Comparison of ENCODE assay signal across 16 cellular contexts in the genomic region with DNA sequence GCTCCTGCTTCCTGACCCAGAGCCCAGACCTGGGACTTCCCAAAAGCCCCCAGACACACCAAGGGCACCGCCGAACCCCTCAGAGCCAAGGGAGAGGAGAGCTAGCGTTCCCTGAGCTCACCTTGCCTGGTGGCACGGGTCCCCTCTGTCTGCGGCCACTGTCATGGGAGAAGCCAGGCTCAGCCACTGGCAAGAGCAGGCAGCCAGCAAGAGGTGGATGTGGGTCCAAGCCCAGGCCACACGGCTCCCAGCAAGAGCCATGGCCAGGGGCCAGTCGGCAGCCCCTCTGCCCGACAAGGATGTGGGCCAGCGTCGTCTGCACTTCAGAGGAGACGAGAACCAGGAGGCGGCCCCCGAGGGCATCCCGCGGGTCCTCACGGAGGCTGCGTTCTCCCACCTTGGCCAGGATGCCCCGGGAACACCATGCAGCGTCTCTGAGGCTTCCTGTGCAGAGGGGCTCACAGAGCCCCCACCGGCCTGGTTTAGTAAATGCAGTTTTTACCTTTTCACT. TPM values are rescaled to one million over a fixed set of nuclear protein-coding genes. Genes with fewer than 3 reads are reported as not detected.
DNase-seq lines count a peak whose midpoint lies in the region; ATAC-seq and TF ChIP-seq lines count a peak whose summit lies in the region.
"Had no signal": no experiment of that assay in that cellular context is flagged by ENCODE, and none has a peak within 500 bp of the region (broad histone marks: within the 10 kb centered on the region; RNA-seq: fewer than 3 reads in every experiment).

No MANE protein-coding gene starts in this region.

- H3K9ac ChIP-seq in BLaER1 treated with 17β-estradiol and CSF1 and Interleukin-3, amounts not matched to agents 10 nM and 100 nM = no peak overlapping the region

- in situ Hi-C loops in GM13977 (cut with MboI; ENCODE audit: low pct_unique_long_range_greater_than_20kb, low sequenced_read_pairs, unreplicated experiment) = no loop called here

- no peak overlapping the region for H3K4me3 ChIP-seq in BLaER1 treated with 17β-estradiol and CSF1 and Interleukin-3, amounts not matched to agents 10 nM and 100 nM
- no peak overlapping the region for H3K4me3 ChIP-seq in naive thymus-derived CD4-positive, alpha-beta T cell (ENCODE audit: low read length)
- H3K4me3 ChIP-seq in thyroid gland (replicated peaks in 1 of 3) (no peak overlapping the region), upper lobe of right lung (no peak overlapping the region)

- POLR2A ChIA-PET in naive thymus-derived CD4-positive, alpha-beta T cell (lab: Charles Lee) = interaction anchor here (1.2 to 5.3 kb wide), 2 partner anchors 9 to 11 kb away, joined by 3 to 32 read pairs; no protein-coding TSS in a partner anchor

- H3K4me1 Mint-ChIP-seq in brain = peaks cover 33% of the 10 kb centered on the region
- H3K4me1 Mint-ChIP-seq in naive thymus-derived CD4-positive, alpha-beta T cell = peaks cover 4 to 21% (median 9%) of the 10 kb centered on the region in 7 donors

- peaks cover 33% of the 10 kb centered on the region for H3K36me3 Mint-ChIP-seq in brain
- peaks cover 0 to 18% (median 4%) of the 10 kb centered on the region in 5 donors for H3K36me3 Mint-ChIP-seq in naive thymus-derived CD4-positive, alpha-beta T cell

- CTCF ChIA-PET in naive thymus-derived CD4-positive, alpha-beta T cell (lab: Charles Lee) = interaction anchor here (1.0 to 1.4 kb wide), 2 partner anchors 20 to 22 kb away, joined by 3 to 4 read pairs; no protein-coding TSS in a partner anchor

- peaks cover 5 to 22% (median 19%) of the 10 kb centered on the region in 11 experiments; a peak in 21 of 22 replicates for H3K9me3 ChIP-seq in BLaER1 treated with 17β-estradiol and CSF1 and Interleukin-3, amounts not matched to agents 10 nM and 100 nM (replicated peaks in 1 of 11)
- peaks cover 0 to 4% (median 0%) of the 10 kb centered on the region in 3 experiments for H3K9me3 ChIP-seq in naive thymus-derived CD4-positive, alpha-beta T cell (ENCODE audit: control insufficient read depth in 2 of 3, low read length in 3 of 3)
- H3K9me3 ChIP-seq in thyroid gland (no peaks in the 10 kb centered on the region), upper lobe of right lung (no peaks in the 10 kb centered on the region)
- H3K9me3 ChIP-seq: sigmoid colon had no signal

- peaks cover 20 to 47% (median 35%) of the 10 kb centered on the region in 10 experiments for H3K4me1 ChIP-seq in BLaER1 treated with 17β-estradiol and CSF1 and Interleukin-3, amounts not matched to agents 10 nM and 100 nM
- peaks cover 11 to 14% of the 10 kb centered on the region in 2 donors for H3K4me1 ChIP-seq in naive thymus-derived CD4-positive, alpha-beta T cell (ENCODE audit: control insufficient read depth in 2 of 2, insufficient read depth in 2 of 2, low read length in 2 of 2)
- H3K4me1 ChIP-seq in thyroid gland = peaks cover 23 to 25% of the 10 kb centered on the region in 2 donors
- H3K4me1 ChIP-seq in upper lobe of right lung = peaks cover 21% of the 10 kb centered on the region

- H3K27me3 ChIP-seq in BLaER1 treated with 17β-estradiol and CSF1 and Interleukin-3, amounts not matched to agents 10 nM and 100 nM = no peaks in the 10 kb centered on the region; a peak in 1 of 22 replicates
- H3K27me3 ChIP-seq in naive thymus-derived CD4-positive, alpha-beta T cell (ENCODE audit: control insufficient read depth in 2 of 2, insufficient read depth in 2 of 2, low read length in 2 of 2) = no peaks in the 10 kb centered on the region
- no peaks in the 10 kb centered on the region for H3K27me3 ChIP-seq in thyroid gland
- H3K27me3 ChIP-seq in upper lobe of right lung = no peaks in the 10 kb centered on the region

- DNase-seq in D341Med (ENCODE audit: low spot score) (peak; percentile 20), GM13977 (ENCODE audit: low spot score) (no peak), thyroid gland (no peak), upper lobe of right lung (no peak), NCI-H187 treated with DMSO at 0.1 percent for 48 hours (lab: John Stamatoyannopoulos, UW) (no peak)
- no peak for DNase-seq in naive thymus-derived CD4-positive, alpha-beta T cell
- DNase-seq: activated CD8-positive, alpha-beta T cell treated with anti-CD3 and anti-CD28 coated beads, Interleukin-2, amount 10 ng/mL, durations not matched to agents 7 days and 5 days; dermis blood vessel endothelial cell; KG1; NCI-H146; NCI-H524; RPMI8226; sigmoid colon; T1000 had no signal

- 75 to 90% methylated on average over 4 to 17 of the region's 20 CpGs for WGBS in thyroid gland, 2 donors

- peaks cover 12 to 14% (median 13%) of the 10 kb centered on the region in 11 experiments for H3K36me3 ChIP-seq in BLaER1 treated with 17β-estradiol and CSF1 and Interleukin-3, amounts not matched to agents 10 nM and 100 nM
- H3K36me3 ChIP-seq in naive thymus-derived CD4-positive, alpha-beta T cell (ENCODE audit: control insufficient read depth in 2 of 3, insufficient read depth in 3 of 3, low read length in 3 of 3) = peaks cover 0 to 14% (median 8%) of the 10 kb centered on the region in 3 experiments
- peaks cover 0 to 4% of the 10 kb centered on the region in 2 donors for H3K36me3 ChIP-seq in thyroid gland
- H3K36me3 ChIP-seq in upper lobe of right lung = peaks cover 14% of the 10 kb centered on the region

- peak overlapping the region in 9 of 11 experiments; percentile 76 to 99 (median 93); a peak in 15 of 22 replicates for H3K4me2 ChIP-seq in BLaER1 treated with 17β-estradiol and CSF1 and Interleukin-3, amounts not matched to agents 10 nM and 100 nM

- intact Hi-C loops in naive thymus-derived CD4-positive, alpha-beta T cell (cut with micrococcal nuclease) = no loop called here
- intact Hi-C loops in thyroid gland (cut with DNase I) (no loop called here), upper lobe of right lung (cut with DNase I) (no loop called here)

- H4K20me1 ChIP-seq in BLaER1 treated with 17β-estradiol and CSF1 and Interleukin-3, amounts not matched to agents 10 nM and 100 nM = peaks cover 16 to 27% (median 22%) of the 10 kb centered on the region in 11 experiments; a peak in 21 of 22 replicates

- H3K27ac ChIP-seq in BLaER1 treated with 17β-estradiol and CSF1 and Interleukin-3, amounts not matched to agents 10 nM and 100 nM = no peak overlapping the region
- no peak overlapping the region for H3K27ac ChIP-seq in naive thymus-derived CD4-positive, alpha-beta T cell (ENCODE audit: low read depth, low read length)
- no peak overlapping the region for H3K27ac ChIP-seq in thyroid gland
- H3K27ac ChIP-seq in upper lobe of right lung = no peak overlapping the region
- H3K27ac ChIP-seq: sigmoid colon had no signal

- TF ChIP-seq CTCF in brain (conservative IDR thresholded peaks at IDR 0.05) (peak in 1 of 2 experiments; percentile 24), GM13977 (IDR thresholded peaks at IDR 0.05; ENCODE audit: extremely low read depth, insufficient read depth, missing control alignments) (no peak), thyroid gland (IDR thresholded peaks at IDR 0.05) (no peak), upper lobe of right lung (IDR thresholded peaks at IDR 0.05) (no peak)

- H3K9me3 Mint-ChIP-seq in brain = peaks cover 0 to 5% (median 3%) of the 10 kb centered on the region in 5 experiments
- H3K9me3 Mint-ChIP-seq in naive thymus-derived CD4-positive, alpha-beta T cell = peaks cover 0 to 13% (median 5%) of the 10 kb centered on the region in 11 donors

- ATAC-seq in naive thymus-derived CD4-positive, alpha-beta T cell = no peak
- ATAC-seq in upper lobe of right lung = no peak
- ATAC-seq: activated CD8-positive, alpha-beta T cell treated with anti-CD3 and anti-CD28 coated beads, Interleukin-2, amount 10 ng/mL, durations not matched to agents 7 days and 5 days had no signal

- peak overlapping the region in 4 of 5 experiments; percentile 74 to 80 (median 78) for H3K27ac Mint-ChIP-seq in brain
- peak overlapping the region in 2 of 9 donors; percentile 13 to 66 for H3K27ac Mint-ChIP-seq in naive thymus-derived CD4-positive, alpha-beta T cell

- no peaks in the 10 kb centered on the region for H3K27me3 Mint-ChIP-seq in brain
- peaks cover 0 to 23% (median 1%) of the 10 kb centered on the region in 5 donors for H3K27me3 Mint-ChIP-seq in naive thymus-derived CD4-positive, alpha-beta T cell

- H3K4me3 Mint-ChIP-seq in brain = peak overlapping the region; percentile 78 to 88 (median 85)
- peak overlapping the region in 7 of 10 donors; percentile 29 to 89 (median 65) for H3K4me3 Mint-ChIP-seq in naive thymus-derived CD4-positive, alpha-beta T cell

- TF ChIP-seq POLR2A in thyroid gland (IDR thresholded peaks at IDR 0.05) = no peak

RNA-seq across cellular contexts. Expression of gene PPDPF, which starts 2.2 kb away (rescaled TPM):
- 1,213 TPM for polyA plus RNA-seq in brain (ENCODE audit: insufficient read depth, low read depth, low replicate concordance)
- total RNA-seq in naive thymus-derived CD4-positive, alpha-beta T cell = 100 to 1,000 TPM; 138 to 225 (median 184) TPM
- polyA plus RNA-seq in naive thymus-derived CD4-positive, alpha-beta T cell = 10 to 100 TPM; 67.7 to 83.1 TPM
- 100 to 1,000 TPM in 3 of 4 donors, 10 to 100 TPM in 1; 82.0 to 226 (median 146) TPM for total RNA-seq in thyroid gland
- total RNA-seq in upper lobe of right lung = 355 TPM

RNA-seq across cellular contexts. Expression of gene PTK6, which starts 18.8 kb away (rescaled TPM):
- 0.93 TPM for polyA plus RNA-seq in brain (ENCODE audit: insufficient read depth, low read depth, low replicate concordance)
- under 1 TPM in 4 of 5 experiments, not detected in 1; 0.19 to 0.96 (median 0.62) TPM for total RNA-seq in naive thymus-derived CD4-positive, alpha-beta T cell
- under 1 TPM; 0.07 to 0.38 TPM for polyA plus RNA-seq in naive thymus-derived CD4-positive, alpha-beta T cell
- total RNA-seq in thyroid gland (under 1 TPM in 1 of 4 donors, not detected in 3; 0.11 TPM), upper lobe of right lung (4.9 TPM)

RNA-seq across cellular contexts. Expression of gene EEF1A2, which starts 19.5 kb away (rescaled TPM):
- 1,308 TPM for polyA plus RNA-seq in brain (ENCODE audit: insufficient read depth, low read depth, low replicate concordance)
- 1 to 10 TPM in 2 of 5 experiments, under 1 TPM in 2, not detected in 1; 0.11 to 1.5 (median 0.92) TPM for total RNA-seq in naive thymus-derived CD4-positive, alpha-beta T cell
- polyA plus RNA-seq in naive thymus-derived CD4-positive, alpha-beta T cell = under 1 TPM in 1 of 2 donors, not detected in 1; 0.08 TPM
- total RNA-seq in thyroid gland (1 to 10 TPM in 3 of 4 donors, under 1 TPM in 1; 0.22 to 2.0 (median 1.3) TPM), upper lobe of right lung (0.67 TPM)
- total RNA-seq: activated CD8-positive, alpha-beta T cell treated with anti-CD3 and anti-CD28 coated beads, Interleukin-2, amount 10 ng/mL, durations not matched to agents 7 days and 5 days had no signal

RNA-seq across cellular contexts. Expression of gene SRMS, which starts 29.1 kb away (rescaled TPM):
- polyA plus RNA-seq in brain (ENCODE audit: insufficient read depth, low read depth, low replicate concordance) = not detected
- under 1 TPM in 1 of 5 experiments, not detected in 4; 0.24 TPM for total RNA-seq in naive thymus-derived CD4-positive, alpha-beta T cell
- polyA plus RNA-seq in naive thymus-derived CD4-positive, alpha-beta T cell = not detected
- total RNA-seq in thyroid gland = not detected
- total RNA-seq in upper lobe of right lung = not detected
- total RNA-seq: activated CD8-positive, alpha-beta T cell treated with anti-CD3 and anti-CD28 coated beads, Interleukin-2, amount 10 ng/mL, durations not matched to agents 7 days and 5 days; dermis blood vessel endothelial cell; sigmoid colon had no signal

RNA-seq across cellular contexts. Expression of gene FNDC11, which starts 35.6 kb away (rescaled TPM):
- 8.0 TPM for polyA plus RNA-seq in brain (ENCODE audit: insufficient read depth, low read depth, low replicate concordance)
- 1 to 10 TPM in 1 of 5 experiments, under 1 TPM in 4; 0.30 to 1.2 (median 0.32) TPM for total RNA-seq in naive thymus-derived CD4-positive, alpha-beta T cell
- under 1 TPM; 0.22 to 0.90 TPM for polyA plus RNA-seq in naive thymus-derived CD4-positive, alpha-beta T cell
- total RNA-seq in thyroid gland (under 1 TPM in 3 of 4 donors, not detected in 1; 0.39 to 0.89 (median 0.40) TPM), upper lobe of right lung (0.32 TPM)
